In genomic region chr9:114631166-114631565, GRCh38 we compare ENCODE assay signal across 21 cellular contexts. TPM values are rescaled to one million over a fixed set of nuclear protein-coding genes. Genes with fewer than 3 reads are reported as not detected.
DNase-seq lines count a peak whose midpoint lies in the region; ATAC-seq and TF ChIP-seq lines count a peak whose summit lies in the region.
"Had no signal": no experiment of that assay in that cellular context is flagged by ENCODE, and none has a peak within 500 bp of the region (broad histone marks: within the 10 kb centered on the region; RNA-seq: fewer than 3 reads in every experiment).

No MANE protein-coding gene starts in this region.

- no peak for TF ChIP-seq POLR2A in testis (IDR thresholded peaks at IDR 0.05)

- no peak overlapping the region for H3K27ac ChIP-seq in testis
- H3K27ac ChIP-seq: 22Rv1, A549, BLaER1 had no signal

- TF ChIP-seq CTCF in testis (IDR thresholded peaks at IDR 0.05) = no peak

- H3K4me1 Mint-ChIP-seq in activated naive CD4-positive, alpha-beta T cell treated with anti-CD3 and anti-CD28 coated beads, Interleukin-2, amount 50 U/mL, for 24 hours = no peaks in the 10 kb centered on the region
- H3K4me1 Mint-ChIP-seq in effector memory CD8-positive, alpha-beta T cell (ENCODE audit: low read depth in 2 of 2) = no peaks in the 10 kb centered on the region
- H3K4me1 Mint-ChIP-seq in activated CD8-positive, alpha-beta T cell treated with anti-CD3 and anti-CD28 coated beads, Interleukin-2, amount 10 ng/mL, durations not matched to agents 7 days and 5 days (ENCODE audit: low read depth) = no peaks in the 10 kb centered on the region
- H3K4me1 Mint-ChIP-seq: CD14-positive monocyte had no signal

- no peak overlapping the region for H3K4me3 Mint-ChIP-seq in activated naive CD4-positive, alpha-beta T cell treated with anti-CD3 and anti-CD28 coated beads, Interleukin-2, amount 50 U/mL, for 24 hours
- no peak overlapping the region for H3K4me3 Mint-ChIP-seq in effector memory CD8-positive, alpha-beta T cell
- H3K4me3 Mint-ChIP-seq in activated CD8-positive, alpha-beta T cell treated with anti-CD3 and anti-CD28 coated beads, Interleukin-2, amount 10 ng/mL, durations not matched to agents 7 days and 5 days = no peak overlapping the region
- H3K4me3 Mint-ChIP-seq: CD14-positive monocyte; CD8-positive, alpha-beta T cell; HFFc6 had no signal

- CTCF ChIA-PET in activated CD8-positive, alpha-beta T cell treated with anti-CD3 and anti-CD28 coated beads, Interleukin-2, amount 10 ng/mL, durations not matched to agents 7 days and 5 days (lab: Charles Lee) = no interaction called here

- H3K27ac Mint-ChIP-seq in activated naive CD4-positive, alpha-beta T cell treated with anti-CD3 and anti-CD28 coated beads, Interleukin-2, amount 50 U/mL, for 24 hours = peak overlapping the region; percentile 57
- peak overlapping the region in 1 of 2 donors; percentile 47 for H3K27ac Mint-ChIP-seq in activated naive CD4-positive, alpha-beta T cell treated with anti-CD3 and anti-CD28 coated beads, Interleukin-2, amount 50 U/mL, for 72 hours
- H3K27ac Mint-ChIP-seq in effector memory CD8-positive, alpha-beta T cell = peak overlapping the region; percentile 29 to 68
- H3K27ac Mint-ChIP-seq in activated CD8-positive, alpha-beta T cell treated with anti-CD3 and anti-CD28 coated beads, Interleukin-2, amount 10 ng/mL, durations not matched to agents 7 days and 5 days = no peak overlapping the region
- H3K27ac Mint-ChIP-seq: CD8-positive, alpha-beta T cell; HFFc6 had no signal

- H3K36me3 ChIP-seq in testis (ENCODE audit: low read depth, missing control alignments) = no peaks in the 10 kb centered on the region

- intact Hi-C loops in testis (cut with DNase I; ENCODE audit: low total_unique reads) = no loop called here

- ATAC-seq in activated naive CD4-positive, alpha-beta T cell treated with anti-CD3 and anti-CD28 coated beads, Interleukin-2, amount 50 U/mL, for 72 hours = no peak
- ATAC-seq in effector memory CD8-positive, alpha-beta T cell (replicated peaks) = no peak
- ATAC-seq in activated CD8-positive, alpha-beta T cell treated with anti-CD3 and anti-CD28 coated beads, Interleukin-2, amount 10 ng/mL, durations not matched to agents 7 days and 5 days = no peak
- no peak for ATAC-seq in HG02610 (IDR thresholded peaks at IDR 0.05; ENCODE audit: unreplicated experiment)
- ATAC-seq: A549; CD8-positive, alpha-beta T cell; GM12878; HCT116 had no signal

- DNase-seq in activated naive CD4-positive, alpha-beta T cell treated with anti-CD3 and anti-CD28 coated beads, Interleukin-2, amount 50 U/mL, for 72 hours (ENCODE audit: low spot score in 2 of 2) = no peak
- DNase-seq in EH (ENCODE audit: low read depth) = peak; percentile 38
- DNase-seq in effector memory CD8-positive, alpha-beta T cell = no peak
- DNase-seq in testis = peak; percentile 67
- no peak for DNase-seq in activated CD8-positive, alpha-beta T cell treated with anti-CD3 and anti-CD28 coated beads, Interleukin-2, amount 10 ng/mL, durations not matched to agents 7 days and 5 days
- DNase-seq: Calu3; CD8-positive, alpha-beta T cell; DMS79 treated with DMSO at 0.1 percent for 48 hours; EL; GOT3; H7; HFFc6 had no signal

- no peaks in the 10 kb centered on the region for H3K9me3 Mint-ChIP-seq in activated naive CD4-positive, alpha-beta T cell treated with anti-CD3 and anti-CD28 coated beads, Interleukin-2, amount 50 U/mL, for 24 hours
- H3K9me3 Mint-ChIP-seq in activated naive CD4-positive, alpha-beta T cell treated with anti-CD3 and anti-CD28 coated beads, Interleukin-2, amount 50 U/mL, for 72 hours = no peaks in the 10 kb centered on the region
- no peaks in the 10 kb centered on the region for H3K9me3 Mint-ChIP-seq in effector memory CD8-positive, alpha-beta T cell
- H3K9me3 Mint-ChIP-seq in activated CD8-positive, alpha-beta T cell treated with anti-CD3 and anti-CD28 coated beads, Interleukin-2, amount 10 ng/mL, durations not matched to agents 7 days and 5 days (ENCODE audit: insufficient read depth) = no peaks in the 10 kb centered on the region
- H3K9me3 Mint-ChIP-seq: CD14-positive monocyte; CD8-positive, alpha-beta T cell; HFFc6 had no signal

- H3K4me3 ChIP-seq in testis = no peak overlapping the region
- H3K4me3 ChIP-seq: A549, BLaER1, GM12878 had no signal

- no peaks in the 10 kb centered on the region for H3K27me3 ChIP-seq in testis
- H3K27me3 ChIP-seq: BLaER1 had no signal

- H3K4me1 ChIP-seq in testis = no peaks in the 10 kb centered on the region
- H3K4me1 ChIP-seq: A549, BLaER1 had no signal

- H3K27me3 Mint-ChIP-seq in activated naive CD4-positive, alpha-beta T cell treated with anti-CD3 and anti-CD28 coated beads, Interleukin-2, amount 50 U/mL, for 24 hours = no peaks in the 10 kb centered on the region
- no peaks in the 10 kb centered on the region for H3K27me3 Mint-ChIP-seq in effector memory CD8-positive, alpha-beta T cell
- no peaks in the 10 kb centered on the region for H3K27me3 Mint-ChIP-seq in activated CD8-positive, alpha-beta T cell treated with anti-CD3 and anti-CD28 coated beads, Interleukin-2, amount 10 ng/mL, durations not matched to agents 7 days and 5 days (ENCODE audit: low read depth)

- H3K36me3 Mint-ChIP-seq in activated naive CD4-positive, alpha-beta T cell treated with anti-CD3 and anti-CD28 coated beads, Interleukin-2, amount 50 U/mL, for 24 hours = peaks cover 9% of the 10 kb centered on the region
- peaks cover 17 to 42% of the 10 kb centered on the region in 2 donors for H3K36me3 Mint-ChIP-seq in activated naive CD4-positive, alpha-beta T cell treated with anti-CD3 and anti-CD28 coated beads, Interleukin-2, amount 50 U/mL, for 72 hours
- H3K36me3 Mint-ChIP-seq in effector memory CD8-positive, alpha-beta T cell (ENCODE audit: insufficient read depth) = peaks cover 10% of the 10 kb centered on the region
- H3K36me3 Mint-ChIP-seq in activated CD8-positive, alpha-beta T cell treated with anti-CD3 and anti-CD28 coated beads, Interleukin-2, amount 10 ng/mL, durations not matched to agents 7 days and 5 days (ENCODE audit: low read depth) = peaks cover 57% of the 10 kb centered on the region

- no peaks in the 10 kb centered on the region for H3K9me3 ChIP-seq in testis
- H3K9me3 ChIP-seq: A549, BLaER1 had no signal

- WGBS in testis, 2 donors = 26 to 35% methylated on average over 2 of the region's 2 CpGs

- POLR2A ChIA-PET in activated CD8-positive, alpha-beta T cell treated with anti-CD3 and anti-CD28 coated beads, Interleukin-2, amount 10 ng/mL, durations not matched to agents 7 days and 5 days (lab: Charles Lee) = no interaction called here

RNA-seq across cellular contexts. Expression of gene TMEM268, which starts 20.1 kb away (rescaled TPM):
- total RNA-seq in activated naive CD4-positive, alpha-beta T cell treated with anti-CD3 and anti-CD28 coated beads, Interleukin-2, amount 50 U/mL, for 72 hours = 10 to 100 TPM; 20.4 to 31.4 TPM
- 10 to 100 TPM; 23.8 to 26.1 TPM for total RNA-seq in testis
- 11.3 TPM for polyA plus RNA-seq in testis (ENCODE audit: insufficient read depth, low read depth, low replicate concordance)
- total RNA-seq in activated CD8-positive, alpha-beta T cell treated with anti-CD3 and anti-CD28 coated beads, Interleukin-2, amount 10 ng/mL, durations not matched to agents 7 days and 5 days = 10 to 100 TPM; 21.3 to 23.3 TPM

RNA-seq across cellular contexts. Expression of gene TEX53, which starts 26.4 kb away (rescaled TPM):
- not detected for total RNA-seq in activated naive CD4-positive, alpha-beta T cell treated with anti-CD3 and anti-CD28 coated beads, Interleukin-2, amount 50 U/mL, for 72 hours
- total RNA-seq in testis = 10 to 100 TPM; 13.4 to 23.5 TPM
- polyA plus RNA-seq in testis (ENCODE audit: insufficient read depth, low read depth, low replicate concordance) = 68.8 TPM
- total RNA-seq in activated CD8-positive, alpha-beta T cell treated with anti-CD3 and anti-CD28 coated beads, Interleukin-2, amount 10 ng/mL, durations not matched to agents 7 days and 5 days = not detected
- total RNA-seq: Calu3; CD8-positive, alpha-beta T cell; G401; GM12878; H7; HFFc6 had no signal
- polyA plus RNA-seq: A549, CD14-positive monocyte, GM12878 had no signal

RNA-seq across cellular contexts. Expression of gene ATP6V1G1, which starts 43.6 kb away (rescaled TPM):
- 10 to 100 TPM; 37.4 to 37.8 TPM for total RNA-seq in activated naive CD4-positive, alpha-beta T cell treated with anti-CD3 and anti-CD28 coated beads, Interleukin-2, amount 50 U/mL, for 72 hours
- 100 to 1,000 TPM; 233 to 243 TPM for total RNA-seq in testis
- 215 TPM for polyA plus RNA-seq in testis (ENCODE audit: insufficient read depth, low read depth, low replicate concordance)
- 10 to 100 TPM; 79.2 to 82.0 TPM for total RNA-seq in activated CD8-positive, alpha-beta T cell treated with anti-CD3 and anti-CD28 coated beads, Interleukin-2, amount 10 ng/mL, durations not matched to agents 7 days and 5 days

RNA-seq across cellular contexts. Expression of gene TEX48, which starts 50.8 kb away (rescaled TPM):
- total RNA-seq in activated naive CD4-positive, alpha-beta T cell treated with anti-CD3 and anti-CD28 coated beads, Interleukin-2, amount 50 U/mL, for 72 hours = not detected
- total RNA-seq in testis = 10 to 100 TPM; 11.5 to 44.0 TPM
- polyA plus RNA-seq in testis (ENCODE audit: insufficient read depth, low read depth, low replicate concordance) = 34.6 TPM
- 1 to 10 TPM in 1 of 2 experiments, under 1 TPM in 1; 0.61 to 1.7 TPM for total RNA-seq in activated CD8-positive, alpha-beta T cell treated with anti-CD3 and anti-CD28 coated beads, Interleukin-2, amount 10 ng/mL, durations not matched to agents 7 days and 5 days
- total RNA-seq: Calu3; CD8-positive, alpha-beta T cell; G401; GM12878; H7; HFFc6 had no signal
- polyA plus RNA-seq: A549, CD14-positive monocyte, GM12878 had no signal

Comparison
In these comparisons a context has a peak if more than half of its experiments do, and no peak if none do; other contexts are left out.
1. DNase-seq: peak in EH (single experiment) and testis (single experiment); none in activated naive CD4-positive, alpha-beta T cell treated with anti-CD3 and anti-CD28 coated beads, Interleukin-2, amount 50 U/mL, for 72 hours (0 of 2), effector memory CD8-positive, alpha-beta T cell (0 of 3) and activated CD8-positive, alpha-beta T cell treated with anti-CD3 and anti-CD28 coated beads, Interleukin-2, amount 10 ng/mL, durations not matched to agents 7 days and 5 days (single experiment).
2. RNA of gene TEX53, which starts 26.4 kb away (total RNA-seq): 13.4 to 23.5 TPM in testis; not detected in activated naive CD4-positive, alpha-beta T cell treated with anti-CD3 and anti-CD28 coated beads, Interleukin-2, amount 50 U/mL, for 72 hours and not detected in activated CD8-positive, alpha-beta T cell treated with anti-CD3 and anti-CD28 coated beads, Interleukin-2, amount 10 ng/mL, durations not matched to agents 7 days and 5 days; every median in the first group is over 10 times any median in the second.